ENCODE assay signal across 17 cellular contexts in the genomic region with DNA sequence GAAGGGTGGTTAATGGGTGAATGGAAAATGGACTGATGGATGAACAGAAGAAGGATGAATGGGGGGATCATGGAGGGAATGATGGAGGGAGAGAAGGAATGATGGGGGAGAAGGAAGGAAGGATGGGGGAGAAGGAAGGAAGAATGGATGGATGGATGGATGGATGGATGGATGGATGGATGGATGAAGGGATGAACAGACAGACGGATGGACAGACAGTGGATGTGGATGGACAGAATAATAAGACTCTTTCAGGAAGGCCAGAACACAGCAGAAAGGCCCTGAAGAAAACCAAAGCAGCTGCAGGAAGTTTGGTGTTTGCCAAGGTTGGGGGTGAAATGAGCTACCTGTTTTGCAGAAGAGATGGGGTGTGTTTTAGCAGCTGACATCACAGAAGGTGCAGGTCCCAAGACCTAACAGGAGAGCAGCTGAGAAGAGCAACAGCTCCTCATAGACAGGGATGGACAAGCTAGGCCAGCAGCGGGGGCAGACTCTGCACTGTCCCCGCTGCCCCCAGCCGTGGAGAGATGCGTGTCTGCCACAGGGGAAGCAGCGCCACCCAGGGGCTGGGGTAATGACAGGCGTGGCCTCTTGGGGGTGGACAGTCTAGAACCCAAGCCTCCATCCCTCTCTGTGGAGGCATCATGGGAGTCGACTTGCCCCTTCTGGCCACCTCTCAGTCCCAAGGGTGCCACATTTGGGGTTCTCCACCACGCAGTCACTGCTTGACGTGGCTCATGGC. TPM values are rescaled to one million over a fixed set of nuclear protein-coding genes. Genes with fewer than 3 reads are reported as not detected.
A peak's percentile ranks its signal among the peaks of the same experiment; 100 is the strongest.
DNase-seq lines count a peak whose midpoint lies in the region; ATAC-seq and TF ChIP-seq lines count a peak whose summit lies in the region.
"Had no signal": no experiment of that assay in that cellular context is flagged by ENCODE, and none has a peak within 500 bp of the region (broad histone marks: within the 10 kb centered on the region; RNA-seq: fewer than 3 reads in every experiment).

No MANE protein-coding gene starts in this region.

- H3K27ac ChIP-seq in 22Rv1 = no peak overlapping the region
- H3K27ac ChIP-seq in mesenchymal stem cell (ENCODE audit: low read length, poor library complexity, severe bottlenecking) = no peak overlapping the region
- H3K27ac ChIP-seq in MM.1S (ENCODE audit: low read length) = no peak overlapping the region
- H3K27ac ChIP-seq: BLaER1 had no signal

- no peaks in the 10 kb centered on the region for H3K27me3 Mint-ChIP-seq in activated naive CD8-positive, alpha-beta T cell

- peaks cover 4% of the 10 kb centered on the region for H3K36me3 Mint-ChIP-seq in activated naive CD8-positive, alpha-beta T cell
- H3K36me3 Mint-ChIP-seq: memory B cell had no signal

- H3K4me1 ChIP-seq in mesenchymal stem cell (ENCODE audit: control insufficient read depth, insufficient read depth, low read depth, low read length) = peaks cover 6% of the 10 kb centered on the region
- H3K4me1 ChIP-seq in MM.1S (ENCODE audit: low read length) = peaks cover 10% of the 10 kb centered on the region

- no peak overlapping the region for H2BK12ac ChIP-seq in mesenchymal stem cell (ENCODE audit: low read length in 2 of 2)

- H3K23ac ChIP-seq in mesenchymal stem cell (ENCODE audit: low read length in 2 of 2) = no peak overlapping the region

- no peaks in the 10 kb centered on the region for H3K9me3 ChIP-seq in mesenchymal stem cell (ENCODE audit: control insufficient read depth, low read length)
- H3K9me3 ChIP-seq in MM.1S (replicated peaks; ENCODE audit: insufficient read depth, low read length) = no peaks in the 10 kb centered on the region

- H3K36me3 ChIP-seq in GM06990 (ENCODE audit: control insufficient read depth, insufficient read depth, low read length) (no peaks in the 10 kb centered on the region), mesenchymal stem cell (ENCODE audit: control insufficient read depth in 1 of 2, insufficient read depth in 2 of 2, low read depth in 1 of 2, low read length in 2 of 2) (no peaks in the 10 kb centered on the region), MM.1S (replicated peaks; ENCODE audit: insufficient read depth, low read length) (no peaks in the 10 kb centered on the region)
- H3K36me3 ChIP-seq: BLaER1 had no signal

- WGBS in mesenchymal stem cell = 88% methylated on average over 10 of the region's 10 CpGs

- no peak overlapping the region for H3K14ac ChIP-seq in mesenchymal stem cell (ENCODE audit: low read length in 2 of 2)

- H2AFZ ChIP-seq in mesenchymal stem cell (ENCODE audit: low read depth, low read length) (no peak overlapping the region), MM.1S (ENCODE audit: low read length) (no peak overlapping the region)

- no peaks in the 10 kb centered on the region for H4K20me1 ChIP-seq in MM.1S (ENCODE audit: insufficient read depth, low read length)
- H4K20me1 ChIP-seq: BLaER1 had no signal

- H3F3A ChIP-seq in MM.1S (ENCODE audit: insufficient read depth, low read length) = no peaks in the 10 kb centered on the region

- no peak overlapping the region for H3K4me2 ChIP-seq in mesenchymal stem cell (ENCODE audit: low read length, poor library complexity, severe bottlenecking)
- no peak overlapping the region for H3K4me2 ChIP-seq in MM.1S (ENCODE audit: low read depth, low read length)
- H3K4me2 ChIP-seq: BLaER1 had no signal

- TF ChIP-seq CTCF in 22Rv1 (IDR thresholded peaks at IDR 0.05) (peak; percentile 17; the same call in 1 of the 2 replicates), GM06990 (IDR thresholded peaks at IDR 0.05; ENCODE audit: insufficient read depth, low read length, poor library complexity, severe bottlenecking) (peak; percentile 10), MM.1S (IDR thresholded peaks at IDR 0.05; ENCODE audit: low read length) (no peak)

- H2BK120ac ChIP-seq in mesenchymal stem cell (ENCODE audit: low read depth, low read length) = no peak overlapping the region

- peak overlapping the region in 1 of 2 experiments; percentile 13 for H3K18ac ChIP-seq in mesenchymal stem cell (ENCODE audit: low read depth in 1 of 2, low read length in 2 of 2)

- DNase-seq in GM06990 (ENCODE audit: extremely low read depth, insufficient read length) (no peak), mesenchymal stem cell (no peak), MM.1S (no peak), NCI-H2171 treated with DMSO at 0.1 percent for 48 hours (lab: John Stamatoyannopoulos, UW) (no peak), NCI-H524 (lab: John Stamatoyannopoulos, UW) (no peak)
- DNase-seq: activated effector memory CD4-positive, alpha-beta T cell treated with Interleukin-2 at 50 U/mL for 16 hours; central memory CD4-positive, alpha-beta T cell; GDM1; IMR-90; NCI-H1436 treated with DMSO at 0.1 percent for 48 hours; NCI-H748 treated with DMSO at 0.1 percent for 48 hours; stimulated activated CD4-positive, alpha-beta T cell treated with anti-CD3 and anti-CD28 coated beads, Interleukin-1b, Interleukin-23, amount 100 ng/mL, for 48 hours had no signal

- peak overlapping the region; percentile 56 for H3K4me3 Mint-ChIP-seq in activated naive CD8-positive, alpha-beta T cell
- H3K4me3 Mint-ChIP-seq: memory B cell had no signal

- no peak overlapping the region for H3K4ac ChIP-seq in mesenchymal stem cell (ENCODE audit: low read depth in 1 of 2, low read length in 2 of 2)

- H3K79me1 ChIP-seq in mesenchymal stem cell (replicated peaks; ENCODE audit: low read length, poor library complexity, severe bottlenecking) = no peaks in the 10 kb centered on the region

- H2BK5ac ChIP-seq in mesenchymal stem cell (ENCODE audit: low read depth, low read length, poor library complexity, severe bottlenecking) = no peak overlapping the region

- no peak overlapping the region for H2AK5ac ChIP-seq in mesenchymal stem cell (ENCODE audit: low read length, severe bottlenecking)

- no peak overlapping the region for H4K8ac ChIP-seq in mesenchymal stem cell (ENCODE audit: low read length)

- peak overlapping the region; percentile 79 for H3K27ac Mint-ChIP-seq in activated naive CD8-positive, alpha-beta T cell
- H3K27ac Mint-ChIP-seq: memory B cell had no signal

- no peaks in the 10 kb centered on the region for H3K9me2 ChIP-seq in MM.1S (replicated peaks; ENCODE audit: insufficient read depth, low read length)

- peaks cover 67% of the 10 kb centered on the region for H3K4me1 Mint-ChIP-seq in activated naive CD8-positive, alpha-beta T cell (ENCODE audit: low read depth)

- no peaks in the 10 kb centered on the region for H3K79me2 ChIP-seq in MM.1S (ENCODE audit: low read length)

- no peak overlapping the region for H3K4me3 ChIP-seq in GM06990 (replicated peaks; ENCODE audit: low read depth, low read length)
- H3K4me3 ChIP-seq in mesenchymal stem cell (ENCODE audit: insufficient read depth in 1 of 2, low read depth in 1 of 2, low read length in 2 of 2) = no peak overlapping the region
- H3K4me3 ChIP-seq in MM.1S (ENCODE audit: low read length) = no peak overlapping the region
- H3K4me3 ChIP-seq: BLaER1 had no signal

- H2BK15ac ChIP-seq in mesenchymal stem cell (ENCODE audit: low read depth, poor library complexity, severe bottlenecking) = no peak overlapping the region

- peak overlapping the region; percentile 57 for H4K91ac ChIP-seq in mesenchymal stem cell (ENCODE audit: low read length)

- H3K27me3 ChIP-seq in GM06990 (replicated peaks; ENCODE audit: control insufficient read depth, insufficient read depth, low read length) (no peaks in the 10 kb centered on the region), mesenchymal stem cell (ENCODE audit: control insufficient read depth in 1 of 2, insufficient read depth in 1 of 2, low read length in 2 of 2) (peaks cover 3 to 62% of the 10 kb centered on the region in 2 experiments), MM.1S (replicated peaks; ENCODE audit: insufficient read depth, low read length) (peaks cover 40% of the 10 kb centered on the region)
- H3K27me3 ChIP-seq: BLaER1 had no signal

- ATAC-seq in SK-N-SH treated with all-trans-retinoic acid at 6 μM for 48 hours = no peak

- H3K9ac ChIP-seq in mesenchymal stem cell (ENCODE audit: low read length) (peak overlapping the region; percentile 27), MM.1S (ENCODE audit: low read length) (no peak overlapping the region)
- H3K9ac ChIP-seq: BLaER1 had no signal

- no peaks in the 10 kb centered on the region for H3K9me3 Mint-ChIP-seq in activated naive CD8-positive, alpha-beta T cell (ENCODE audit: low read depth)
- H3K9me3 Mint-ChIP-seq: memory B cell had no signal

TF ChIP-seq in SK-N-SH treated with all-trans-retinoic acid at 6 μM for 48 hours, 23 proteins besides CTCF, POLR2A, EP300 and RAD21 (continues in another document):
- TF ChIP-seq GLIS3 (CRISPR knock-in tag; IDR thresholded peaks at IDR 0.05) = no peak
- TF ChIP-seq RARB (CRISPR knock-in tag; IDR thresholded peaks at IDR 0.05) = no peak
- no peak for TF ChIP-seq TCF4 (CRISPR knock-in tag; IDR thresholded peaks at IDR 0.05; ENCODE audit: borderline replicate concordance)
- no peak for TF ChIP-seq CSDC2 (CRISPR knock-in tag; IDR thresholded peaks at IDR 0.05)
- no peak for TF ChIP-seq ZNF8 (CRISPR knock-in tag; IDR thresholded peaks at IDR 0.05)
- TF ChIP-seq, protein P1, sequence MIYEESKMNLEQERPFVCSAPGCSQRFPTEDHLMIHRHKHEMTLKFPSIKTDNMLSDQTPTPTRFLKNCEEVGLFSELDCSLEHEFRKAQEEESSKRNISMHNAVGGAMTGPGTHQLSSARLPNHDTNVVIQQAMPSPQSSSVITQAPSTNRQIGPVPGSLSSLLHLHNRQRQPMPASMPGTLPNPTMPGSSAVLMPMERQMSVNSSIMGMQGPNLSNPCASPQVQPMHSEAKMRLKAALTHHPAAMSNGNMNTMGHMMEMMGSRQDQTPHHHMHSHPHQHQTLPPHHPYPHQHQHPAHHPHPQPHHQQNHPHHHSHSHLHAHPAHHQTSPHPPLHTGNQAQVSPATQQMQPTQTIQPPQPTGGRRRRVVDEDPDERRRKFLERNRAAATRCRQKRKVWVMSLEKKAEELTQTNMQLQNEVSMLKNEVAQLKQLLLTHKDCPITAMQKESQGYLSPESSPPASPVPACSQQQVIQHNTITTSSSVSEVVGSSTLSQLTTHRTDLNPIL (CRISPR knock-in tag; IDR thresholded peaks at IDR 0.05; ENCODE audit: low read depth) = no peak
- no peak for TF ChIP-seq TOX (CRISPR knock-in tag; IDR thresholded peaks at IDR 0.05; ENCODE audit: borderline replicate concordance)
- TF ChIP-seq ZFP3 (CRISPR knock-in tag; IDR thresholded peaks at IDR 0.05) = no peak
- TF ChIP-seq ZC3H10 (CRISPR knock-in tag; IDR thresholded peaks at IDR 0.05) = no peak

RNA-seq across cellular contexts. Expression of a gene that starts 17.9 kb away (rescaled TPM):
- polyA plus RNA-seq in mesenchymal stem cell (2013, experiment 1 of 2) = 38.2 TPM
- polyA plus RNA-seq in mesenchymal stem cell (2013, experiment 2 of 2) = 37.9 TPM

RNA-seq across cellular contexts. Expression of a gene that starts 20.4 kb away (rescaled TPM):
- polyA plus RNA-seq in mesenchymal stem cell (2013, experiment 1 of 2) = 4.9 TPM
- 5.1 TPM for polyA plus RNA-seq in mesenchymal stem cell (2013, experiment 2 of 2)

RNA-seq across cellular contexts. Expression of a gene that starts 42.2 kb away (rescaled TPM):
- not detected for polyA plus RNA-seq in mesenchymal stem cell (2013, experiment 1 of 2)
- polyA plus RNA-seq in mesenchymal stem cell (2013, experiment 2 of 2) = not detected
